Comparison of ENCODE assay signal across 16 cellular contexts in the genomic region with DNA sequence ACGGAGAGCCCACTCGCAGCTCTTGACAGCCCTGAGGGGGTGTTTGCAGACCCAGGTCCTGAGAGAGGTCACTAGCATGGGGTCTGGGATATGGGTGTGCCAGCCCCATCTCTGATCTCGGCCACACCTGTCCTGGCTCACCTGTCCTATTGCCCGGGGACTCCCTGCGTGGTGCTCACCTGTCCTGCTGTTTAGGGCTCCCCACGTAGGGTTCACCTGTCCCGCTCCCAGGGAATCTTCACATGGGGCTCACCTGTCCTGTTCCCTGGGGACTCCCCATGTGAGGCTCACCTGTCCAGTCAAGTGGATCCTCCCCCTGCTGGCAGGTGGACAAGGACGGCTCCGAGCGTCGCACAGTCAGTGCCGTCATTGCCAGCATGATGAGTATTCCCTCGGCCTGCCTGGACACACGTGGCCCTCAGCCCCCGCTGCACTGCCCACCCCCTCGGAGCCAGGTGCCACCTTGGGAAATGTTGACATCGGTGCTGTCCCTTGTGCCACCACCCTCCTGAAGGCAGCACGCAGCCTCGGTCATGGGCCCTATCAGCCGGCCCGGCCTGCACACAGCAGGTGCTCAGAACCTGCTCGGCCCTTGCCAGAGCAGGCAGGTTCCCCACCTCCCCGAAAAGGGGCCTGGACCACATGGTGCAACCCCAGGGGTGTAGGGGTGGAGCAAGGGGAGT. TPM values are rescaled to one million over a fixed set of nuclear protein-coding genes. Genes with fewer than 3 reads are reported as not detected.
DNase-seq lines count a peak whose midpoint lies in the region; ATAC-seq and TF ChIP-seq lines count a peak whose summit lies in the region.
"Had no signal": no experiment of that assay in that cellular context is flagged by ENCODE, and none has a peak within 500 bp of the region (broad histone marks: within the 10 kb centered on the region; RNA-seq: fewer than 3 reads in every experiment).

No MANE protein-coding gene starts in this region.

- H3K9me3 ChIP-seq in right atrium auricular region = no peaks in the 10 kb centered on the region
- H3K9me3 ChIP-seq in transverse colon = no peaks in the 10 kb centered on the region
- H3K9me3 ChIP-seq in colonic mucosa = no peaks in the 10 kb centered on the region
- H3K9me3 ChIP-seq: gastroesophageal sphincter had no signal

- H3K4me3 ChIP-seq in right atrium auricular region = no peak overlapping the region
- peak overlapping the region; percentile 50 for H3K4me3 ChIP-seq in LNCaP clone FGC (ENCODE audit: low read depth, low read length)
- peak overlapping the region in 1 of 4 donors; percentile 24 for H3K4me3 ChIP-seq in transverse colon
- H3K4me3 ChIP-seq in colonic mucosa = no peak overlapping the region
- H3K4me3 ChIP-seq: gastroesophageal sphincter had no signal

- ATAC-seq in left ventricle myocardium superior (no peak), esophagus mucosa (peak; percentile 5), GM21717 (IDR thresholded peaks at IDR 0.05; ENCODE audit: unreplicated experiment) (no peak)
- ATAC-seq: activated CD8-positive, alpha-beta T cell treated with anti-CD3 and anti-CD28 coated beads for 36 hours; gastroesophageal sphincter had no signal

- no peak for TF ChIP-seq POLR2A in transverse colon (IDR thresholded peaks at IDR 0.05)

- H3K36me3 ChIP-seq in right atrium auricular region = no peaks in the 10 kb centered on the region
- no peaks in the 10 kb centered on the region for H3K36me3 ChIP-seq in transverse colon
- no peaks in the 10 kb centered on the region for H3K36me3 ChIP-seq in colonic mucosa
- H3K36me3 ChIP-seq: gastroesophageal sphincter had no signal

- H3K27me3 ChIP-seq in right atrium auricular region (no peaks in the 10 kb centered on the region), transverse colon (no peaks in the 10 kb centered on the region), colonic mucosa (no peaks in the 10 kb centered on the region)

- intact Hi-C loops in left ventricle myocardium superior (cut with micrococcal nuclease) (no loop called here), transverse colon (cut with DNase I; ENCODE audit: low total_unique reads) (no loop called here), colonic mucosa (cut with DNase I) (no loop called here)

- TF ChIP-seq CTCF in right atrium auricular region (IDR thresholded peaks at IDR 0.05) (no peak), LNCaP clone FGC (IDR thresholded peaks at IDR 0.05; ENCODE audit: control insufficient read depth, extremely low read depth, insufficient read depth) (no peak), transverse colon (IDR thresholded peaks at IDR 0.05) (peak in 1 of 5 experiments; percentile 25), colonic mucosa (IDR thresholded peaks at IDR 0.05) (no peak)

- DNase-seq in left ventricle myocardium superior = peak; percentile 28
- no peak for DNase-seq in right atrium auricular region (ENCODE audit: low spot score)
- no peak for DNase-seq in LNCaP clone FGC (ENCODE audit: low read depth)
- DNase-seq in transverse colon = peak; percentile 37
- DNase-seq in NCI-H1694 treated with DMSO at 0.1 percent for 48 hours (lab: John Stamatoyannopoulos, UW) = no peak
- DNase-seq in colonic mucosa = no peak
- DNase-seq: activated CD8-positive, alpha-beta T cell treated with anti-CD3 and anti-CD28 coated beads for 36 hours; activated effector memory CD4-positive, alpha-beta T cell treated with Interleukin-2 at 50 U/mL for 16 hours; CD4-positive, alpha-beta T cell; immature natural killer cell; stimulated activated CD4-positive, alpha-beta T cell treated with anti-CD3 and anti-CD28 coated beads, Interleukin-4, amount 100 ng/mL, for 24 hours; T1000 had no signal

- H3K9ac ChIP-seq in colonic mucosa (ENCODE audit: low read depth in 2 of 2, low read length in 2 of 2) = no peak overlapping the region

- in situ Hi-C loops in transverse colon (cut with MboI; ENCODE audit: low pct_ligation_motif_present in 1 of 4, low pct_unique_long_range_greater_than_20kb in 1 of 4, low sequenced_read_pairs in 3 of 4) = no loop called here

- 58% methylated on average over 22 of the region's 23 CpGs; no CpG with 5 or more reads in 1 of the 2 donors for WGBS in transverse colon (ENCODE audit: low coverage in 1 of 2), 2 donors

- TF ChIP-seq EP300 in transverse colon (IDR thresholded peaks at IDR 0.05; ENCODE audit: low read depth) = no peak

- H3K4me1 ChIP-seq in right atrium auricular region (peaks cover 0 to 39% of the 10 kb centered on the region in 2 donors), transverse colon (peaks cover 10 to 54% (median 51%) of the 10 kb centered on the region in 4 donors), colonic mucosa (peaks cover 14% of the 10 kb centered on the region)

- H3K27ac ChIP-seq in right atrium auricular region (no peak overlapping the region), transverse colon (no peak overlapping the region), colonic mucosa (no peak overlapping the region)

RNA-seq across cellular contexts. Expression of gene SLC49A3, which starts 6.3 kb away (rescaled TPM):
- total RNA-seq in left ventricle myocardium superior (12.6 TPM), right atrium auricular region (10 to 100 TPM in 1 of 2 donors, 1 to 10 TPM in 1; 10.0 to 12.0 TPM), esophagus mucosa (2.7 TPM), transverse colon (10 to 100 TPM in 2 of 4 donors, 1 to 10 TPM in 2; 1.2 to 17.6 (median 9.2) TPM), colonic mucosa (1 to 10 TPM; 7.1 to 8.4 TPM)

RNA-seq across cellular contexts. Expression of gene MYL5, which starts 8.3 kb away (rescaled TPM):
- total RNA-seq in left ventricle myocardium superior = 2.7 TPM
- total RNA-seq in right atrium auricular region = 1 to 10 TPM; 3.2 to 3.6 TPM
- total RNA-seq in esophagus mucosa = 22.2 TPM
- total RNA-seq in transverse colon = 100 to 1,000 TPM in 1 of 4 donors, 10 to 100 TPM in 3; 20.3 to 199 (median 33.4) TPM
- total RNA-seq in colonic mucosa = 10 to 100 TPM; 17.3 to 53.6 TPM

RNA-seq across cellular contexts. Expression of gene ATP5ME, which starts 8.6 kb away (rescaled TPM):
- 1,128 TPM for total RNA-seq in left ventricle myocardium superior
- total RNA-seq in right atrium auricular region = 100 to 1,000 TPM in 1 of 2 donors, 10 to 100 TPM in 1; 85.1 to 265 TPM
- total RNA-seq in esophagus mucosa = 344 TPM
- total RNA-seq in transverse colon = 100 to 1,000 TPM in 2 of 4 donors, 10 to 100 TPM in 1, not detected in 1; 52.0 to 152 (median 148) TPM
- 100 to 1,000 TPM; 416 to 553 TPM for total RNA-seq in colonic mucosa

RNA-seq across cellular contexts. Expression of gene PCGF3, which starts 23.0 kb away (rescaled TPM):
- 20.9 TPM for total RNA-seq in left ventricle myocardium superior
- 10 to 100 TPM; 17.9 to 22.6 TPM for total RNA-seq in right atrium auricular region
- total RNA-seq in esophagus mucosa = 30.5 TPM
- total RNA-seq in transverse colon = 100 to 1,000 TPM in 2 of 4 donors, 10 to 100 TPM in 2; 56.5 to 256 (median 97.2) TPM
- total RNA-seq in colonic mucosa = 10 to 100 TPM; 50.8 to 53.2 TPM

RNA-seq across cellular contexts. Expression of gene PDE6B, which starts 57.3 kb away (rescaled TPM):
- 2.1 TPM for total RNA-seq in left ventricle myocardium superior
- 1 to 10 TPM; 2.3 to 4.6 TPM for total RNA-seq in right atrium auricular region
- total RNA-seq in esophagus mucosa = 0.88 TPM
- 1 to 10 TPM in 1 of 4 donors, under 1 TPM in 2, not detected in 1; 0.60 to 2.5 (median 0.95) TPM for total RNA-seq in transverse colon
- total RNA-seq in colonic mucosa = 1 to 10 TPM; 1.2 to 2.3 TPM
- total RNA-seq: bronchial epithelial cell had no signal

Comparison
In these comparisons a context has a peak if more than half of its experiments do, and no peak if none do; other contexts are left out.
1. DNase-seq: peak in left ventricle myocardium superior (single experiment) and transverse colon (single experiment); none in right atrium auricular region (single experiment), LNCaP clone FGC (single experiment), NCI-H1694 treated with DMSO at 0.1 percent for 48 hours (single experiment) and colonic mucosa (single experiment).